ENCODE assay signal across 8 cellular contexts in the genomic region with DNA sequence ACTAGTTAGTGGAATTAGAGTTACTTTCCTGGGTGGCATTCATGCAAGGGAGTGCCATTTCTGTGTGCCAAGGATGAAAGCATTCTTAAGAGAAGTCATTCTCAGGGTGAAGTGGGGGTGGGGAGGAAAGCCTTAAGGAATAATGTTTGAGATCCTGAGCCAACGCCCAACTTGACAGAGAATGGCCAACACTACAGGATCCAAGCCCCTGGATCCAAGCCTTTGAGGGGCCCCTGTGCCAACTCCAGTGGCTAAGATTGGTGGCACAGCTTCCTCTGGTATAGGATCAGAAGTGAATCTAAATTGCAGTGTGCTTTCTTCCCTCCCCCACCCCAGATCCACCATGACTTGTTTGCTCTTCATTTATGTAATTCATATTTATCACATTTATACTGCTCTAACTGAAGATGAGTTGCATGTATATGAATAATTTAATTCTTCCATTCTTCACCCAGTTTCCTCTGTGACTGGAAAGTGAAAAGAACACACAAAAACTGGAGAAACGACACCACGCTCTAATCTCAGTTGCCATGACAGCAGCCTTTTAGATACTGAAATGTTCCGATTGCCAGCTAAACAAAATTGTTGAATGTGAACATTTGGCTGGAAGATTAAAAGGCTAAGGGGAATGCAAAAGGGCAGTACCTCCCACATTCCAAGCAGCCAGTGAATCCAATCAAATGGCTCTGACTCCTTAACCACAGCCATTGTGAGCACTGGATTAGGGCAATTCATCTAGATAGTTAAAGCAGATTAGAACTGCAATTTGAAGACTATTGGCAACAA. TPM values are rescaled to one million over a fixed set of nuclear protein-coding genes. Genes with fewer than 3 reads are reported as not detected.
DNase-seq lines count a peak whose midpoint lies in the region; ATAC-seq and TF ChIP-seq lines count a peak whose summit lies in the region.

No MANE protein-coding gene starts in this region.

- peak; percentile 31 for ATAC-seq in SK-N-SH treated with all-trans-retinoic acid at 6 μM for 48 hours
- ATAC-seq in GM19351 (IDR thresholded peaks at IDR 0.05; ENCODE audit: unreplicated experiment) = no peak

- DNase-seq in NCI-H146 (lab: John Stamatoyannopoulos, UW) = peak; percentile 47
- no peak for DNase-seq in NCI-H146 treated with DMSO at 0.1 percent for 48 hours (lab: John Stamatoyannopoulos, UW; ENCODE audit: unreplicated experiment)
- DNase-seq in glomerular visceral epithelial cell (ENCODE audit: extremely low spot score) = peak; percentile 97
- peak; percentile 76 for DNase-seq in superior temporal gyrus (ENCODE audit: extremely low spot score)
- no peak for DNase-seq in NCI-H345 (lab: John Stamatoyannopoulos, UW)
- DNase-seq in progenitor cell of endocrine pancreas (ENCODE audit: low spot score, unreplicated experiment) = no peak

- H3K4me1 Mint-ChIP-seq in progenitor cell of endocrine pancreas (ENCODE audit: low read depth) = peaks cover 47% of the 10 kb centered on the region

- no peak overlapping the region for H3K4me3 Mint-ChIP-seq in progenitor cell of endocrine pancreas (ENCODE audit: low read depth)

- no peaks in the 10 kb centered on the region for H3K9me3 Mint-ChIP-seq in progenitor cell of endocrine pancreas (ENCODE audit: low read depth)

- no peak overlapping the region for H3K27ac Mint-ChIP-seq in progenitor cell of endocrine pancreas

- H3K36me3 Mint-ChIP-seq in progenitor cell of endocrine pancreas (ENCODE audit: insufficient read depth) = peaks cover 3% of the 10 kb centered on the region

- no peak for TF ChIP-seq CTCF in progenitor cell of endocrine pancreas (IDR thresholded peaks at IDR 0.05; ENCODE audit: unreplicated experiment)

- H3K27me3 Mint-ChIP-seq in progenitor cell of endocrine pancreas = no peaks in the 10 kb centered on the region

TF ChIP-seq in SK-N-SH treated with all-trans-retinoic acid at 6 μM for 48 hours, 23 proteins besides CTCF, POLR2A, EP300 and RAD21:
- TF ChIP-seq ISL1 (CRISPR knock-in tag; IDR thresholded peaks at IDR 0.05) = peak; percentile 74
- TF ChIP-seq ARNTL (CRISPR knock-in tag; IDR thresholded peaks at IDR 0.05; ENCODE audit: borderline replicate concordance, low read depth) = no peak
- TF ChIP-seq PPARA (CRISPR knock-in tag; IDR thresholded peaks at IDR 0.05; ENCODE audit: borderline replicate concordance) = no peak
- no peak for TF ChIP-seq POU6F1 (CRISPR knock-in tag; IDR thresholded peaks at IDR 0.05; ENCODE audit: borderline replicate concordance, low read depth)
- TF ChIP-seq CSRNP3 (CRISPR knock-in tag; IDR thresholded peaks at IDR 0.05) = no peak
- TF ChIP-seq RARB (CRISPR knock-in tag; IDR thresholded peaks at IDR 0.05) = no peak
- TF ChIP-seq CREB5 (CRISPR knock-in tag; IDR thresholded peaks at IDR 0.05; ENCODE audit: low read depth) = no peak
- TF ChIP-seq ZFP30 (CRISPR knock-in tag; IDR thresholded peaks at IDR 0.05) = no peak
- peak; percentile 75; the same call in 1 of the 2 replicates for TF ChIP-seq PATZ1 (CRISPR knock-in tag; IDR thresholded peaks at IDR 0.05; ENCODE audit: borderline replicate concordance)
- TF ChIP-seq OSR1 (CRISPR knock-in tag; IDR thresholded peaks at IDR 0.05) = no peak

RNA-seq across cellular contexts. Expression of gene ZNF608, which starts 4.5 kb away (rescaled TPM):
- 134 and 148 TPM in 2 replicates for total RNA-seq in progenitor cell of endocrine pancreas

Comparison
In these comparisons a context has a peak if more than half of its experiments do, and no peak if none do; other contexts are left out.
1. DNase-seq: peak in NCI-H146 (single experiment), glomerular visceral epithelial cell (single experiment) and superior temporal gyrus (single experiment); none in NCI-H146 treated with DMSO at 0.1 percent for 48 hours (single experiment), NCI-H345 (single experiment) and progenitor cell of endocrine pancreas (single experiment).